In the genomic region with DNA sequence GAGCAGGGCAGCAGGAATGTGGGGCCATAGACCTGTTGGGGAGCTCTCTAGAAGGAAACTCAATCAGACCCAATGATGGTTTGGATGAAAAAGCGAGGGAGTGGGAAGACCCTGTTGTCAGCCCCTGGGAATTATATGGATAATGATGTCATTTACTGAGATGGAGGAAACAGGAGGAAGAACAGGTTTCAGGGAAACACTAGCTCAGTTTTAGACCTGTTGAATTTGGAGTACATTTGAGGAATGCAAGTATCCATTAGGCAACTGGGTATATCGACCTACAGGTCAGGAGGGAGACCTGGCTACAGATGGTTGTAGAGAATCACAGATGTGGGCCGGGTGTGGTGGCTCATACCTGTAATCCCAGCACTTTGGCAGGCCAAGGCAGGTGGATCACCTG, we compare ENCODE assay signal across 39 cellular contexts.
"Had no signal": no experiment of that assay in that cellular context is flagged by ENCODE, and none has a peak within 500 bp of the region (broad histone marks: within the 10 kb centered on the region; RNA-seq: fewer than 3 reads in every experiment).

No MANE protein-coding gene starts in this region.

- H3K9me3 Mint-ChIP-seq: activated B cell treated with CpG ODN at 0.5 μM for 24 hours; activated CD4-positive, alpha-beta memory T cell treated with anti-CD3 and anti-CD28 coated beads for 36 hours; activated CD4-positive, alpha-beta T cell treated with anti-CD3 and anti-CD28 coated beads, Interleukin-2, amount 10 ng/mL, durations not matched to agents 24 days and 14 days; activated CD8-positive, alpha-beta T cell treated with anti-CD3 and anti-CD28 coated beads for 36 hours; activated naive CD4-positive, alpha-beta T cell treated with anti-CD3 and anti-CD28 coated beads, Interleukin-2, amount 10 ng/mL, durations not matched to agents 7 days and 5 days; activated naive CD4-positive, alpha-beta T cell treated with anti-CD3 and anti-CD28 coated beads, Interleukin-2, amount 50 U/mL, for 24 hours; activated naive CD8-positive, alpha-beta T cell treated with anti-CD3 and anti-CD28 coated beads, Interleukin-2, amount 10 ng/mL, durations not matched to agents 7 days and 5 days; activated naive CD8-positive, alpha-beta T cell treated with anti-CD3 and anti-CD28 coated beads, Interleukin-2, amount 50 U/mL, for 24 hours; activated T-cell treated with anti-CD3 and anti-CD28 coated beads, Interleukin-2, amount 50 U/mL, for 4 hours; activated T-cell treated with anti-CD3 and anti-CD28 coated beads, Interleukin-2, amount 50 U/mL, for 72 hours; activated T-helper 1 cell treated with anti-CD3 and anti-CD28 coated beads, Interleukin-12 subunit alpha, Interleukin-12 subunit beta, Interleukin-2, Interleukin-4 antibody, amounts not matched to agents 30 ng/mL and 10 ng/mL and 1 ng/mL, durations not matched to agents 14 hours and 24 hours and 36 hours; activated T-helper 17 cell treated with anti-CD3 and anti-CD28 coated beads, Interleukin-2, amount 50 U/mL, for 72 hours; T-helper 1 cell treated with Interleukin-12 subunit alpha and Interleukin-12 subunit beta and Interleukin-4 antibody, amounts not matched to agents 30 μg/mL and 1 μg/mL, for 36 hours; T-helper 2 cell treated with Interferon-gamma antibody and Interleukin-4, amounts not matched to agents 5 μg/mL and 100 μg/mL, for 36 hours had no signal

- H3K27me3 Mint-ChIP-seq: brain had no signal

- H3K27me3 ChIP-seq: ascending aorta, cardiac muscle cell had no signal

- ATAC-seq: activated CD8-positive, alpha-beta T cell treated with anti-CD3 and anti-CD28 coated beads for 36 hours; activated naive CD8-positive, alpha-beta T cell treated with anti-CD3 and anti-CD28 coated beads, Interleukin-2, amount 50 U/mL, for 24 hours; activated T-cell treated with anti-CD3 and anti-CD28 coated beads, Interleukin-2, amount 50 U/mL, for 4 hours; activated T-cell treated with anti-CD3 and anti-CD28 coated beads, Interleukin-2, amount 50 U/mL, for 72 hours; activated T-helper 17 cell treated with anti-CD3 and anti-CD28 coated beads, Interleukin-2, amount 50 U/mL, for 72 hours had no signal

- H3K4me3 ChIP-seq: ascending aorta, cardiac muscle cell had no signal

- H3K4me3 Mint-ChIP-seq: activated B cell treated with CpG ODN at 0.5 μM for 24 hours; activated CD4-positive, alpha-beta memory T cell treated with anti-CD3 and anti-CD28 coated beads for 36 hours; activated CD4-positive, alpha-beta T cell treated with anti-CD3 and anti-CD28 coated beads, Interleukin-2, amount 10 ng/mL, durations not matched to agents 24 days and 14 days; activated CD8-positive, alpha-beta T cell treated with anti-CD3 and anti-CD28 coated beads for 36 hours; activated naive CD4-positive, alpha-beta T cell treated with anti-CD3 and anti-CD28 coated beads, Interleukin-2, amount 10 ng/mL, durations not matched to agents 7 days and 5 days; activated naive CD4-positive, alpha-beta T cell treated with anti-CD3 and anti-CD28 coated beads, Interleukin-2, amount 50 U/mL, for 24 hours; activated naive CD8-positive, alpha-beta T cell; activated naive CD8-positive, alpha-beta T cell treated with anti-CD3 and anti-CD28 coated beads, Interleukin-2, amount 10 ng/mL, durations not matched to agents 7 days and 5 days; activated naive CD8-positive, alpha-beta T cell treated with anti-CD3 and anti-CD28 coated beads, Interleukin-2, amount 50 U/mL, for 24 hours; activated T-cell treated with anti-CD3 and anti-CD28 coated beads, Interleukin-2, amount 50 U/mL, for 4 hours; activated T-cell treated with anti-CD3 and anti-CD28 coated beads, Interleukin-2, amount 50 U/mL, for 72 hours; activated T-helper 1 cell treated with anti-CD3 and anti-CD28 coated beads, Interleukin-12 subunit alpha, Interleukin-12 subunit beta, Interleukin-2, Interleukin-4 antibody, amounts not matched to agents 30 ng/mL and 10 ng/mL and 1 ng/mL, durations not matched to agents 14 hours and 24 hours and 36 hours; activated T-helper 17 cell treated with anti-CD3 and anti-CD28 coated beads, Interleukin-2, amount 50 U/mL, for 72 hours; brain; central memory CD8-positive, alpha-beta T cell; T-helper 1 cell treated with Interleukin-12 subunit alpha and Interleukin-12 subunit beta and Interleukin-4 antibody, amounts not matched to agents 30 μg/mL and 1 μg/mL, for 36 hours; T-helper 2 cell treated with Interferon-gamma antibody and Interleukin-4, amounts not matched to agents 5 μg/mL and 100 μg/mL, for 36 hours had no signal

- H3K9me3 ChIP-seq: ascending aorta had no signal

- DNase-seq: activated B cell treated with CpG ODN at 0.5 μM for 24 hours; activated CD4-positive, alpha-beta memory T cell treated with anti-CD3 and anti-CD28 coated beads for 36 hours; activated CD4-positive, alpha-beta T cell treated with anti-CD3 and anti-CD28 coated beads for 4 hours; activated CD4-positive, alpha-beta T cell treated with anti-CD3 and anti-CD28 coated beads, Interleukin-2, amount 10 ng/mL, durations not matched to agents 24 days and 14 days; activated CD4-positive, alpha-beta T cell treated with anti-CD3 and anti-CD28 coated beads, Interleukin-2, amount 50 U/mL, for 1 hour; activated CD4-positive, alpha-beta T cell treated with anti-CD3 and anti-CD28 coated beads, Interleukin-2, amount 50 U/mL, for 4 hours; activated CD4-positive, CD25-positive, alpha-beta regulatory T cell treated with anti-CD3 and anti-CD28 coated beads, Interleukin-2, amount 50 U/mL, for 72 hours; activated CD8-positive, alpha-beta memory T cell treated with anti-CD3 and anti-CD28 coated beads, Interleukin-2, amount 50 U/mL, for 4 hours; activated CD8-positive, alpha-beta T cell treated with anti-CD3 and anti-CD28 coated beads for 36 hours; activated effector memory CD4-positive, alpha-beta T cell treated with Interleukin-2 at 50 U/mL for 16 hours; activated gamma-delta T cell; activated naive CD4-positive, alpha-beta T cell treated with anti-CD3 and anti-CD28 coated beads, Interleukin-2, amount 10 ng/mL, durations not matched to agents 7 days and 5 days; activated naive CD4-positive, alpha-beta T cell treated with Interleukin-2 at 50 U/mL for 16 hours; activated naive CD8-positive, alpha-beta T cell treated with anti-CD3 and anti-CD28 coated beads, Interleukin-2, amount 10 ng/mL, durations not matched to agents 7 days and 5 days; activated naive CD8-positive, alpha-beta T cell treated with anti-CD3 and anti-CD28 coated beads, Interleukin-2, amount 50 U/mL, for 24 hours; activated T-cell treated with anti-CD3 and anti-CD28 coated beads for 4 hours; activated T-cell treated with anti-CD3 and anti-CD28 coated beads, Interleukin-2, amount 50 U/mL, for 1 hour; activated T-cell treated with anti-CD3 and anti-CD28 coated beads, Interleukin-2, amount 50 U/mL, for 4 hours; activated T-cell treated with anti-CD3 and anti-CD28 coated beads, Interleukin-2, amount 50 U/mL, for 72 hours; amygdala; anterior cingulate cortex; caudate nucleus; cerebellar nuclear complex; T-helper 1 cell; T-helper 2 cell; T-helper 9 cell had no signal

- FAIRE-seq: bronchial epithelial cell, TTC549 had no signal

- H3K27ac Mint-ChIP-seq: activated B cell treated with CpG ODN at 0.5 μM for 24 hours; activated CD4-positive, alpha-beta memory T cell treated with anti-CD3 and anti-CD28 coated beads for 36 hours; activated CD4-positive, alpha-beta T cell treated with anti-CD3 and anti-CD28 coated beads, Interleukin-2, amount 10 ng/mL, durations not matched to agents 24 days and 14 days; activated CD8-positive, alpha-beta T cell treated with anti-CD3 and anti-CD28 coated beads for 36 hours; activated naive CD4-positive, alpha-beta T cell treated with anti-CD3 and anti-CD28 coated beads, Interleukin-2, amount 10 ng/mL, durations not matched to agents 7 days and 5 days; activated naive CD4-positive, alpha-beta T cell treated with anti-CD3 and anti-CD28 coated beads, Interleukin-2, amount 50 U/mL, for 24 hours; activated naive CD8-positive, alpha-beta T cell; activated naive CD8-positive, alpha-beta T cell treated with anti-CD3 and anti-CD28 coated beads, Interleukin-2, amount 10 ng/mL, durations not matched to agents 7 days and 5 days; activated naive CD8-positive, alpha-beta T cell treated with anti-CD3 and anti-CD28 coated beads, Interleukin-2, amount 50 U/mL, for 24 hours; activated T-cell treated with anti-CD3 and anti-CD28 coated beads, Interleukin-2, amount 50 U/mL, for 72 hours; activated T-helper 1 cell treated with anti-CD3 and anti-CD28 coated beads, Interleukin-12 subunit alpha, Interleukin-12 subunit beta, Interleukin-2, Interleukin-4 antibody, amounts not matched to agents 30 ng/mL and 10 ng/mL and 1 ng/mL, durations not matched to agents 14 hours and 24 hours and 36 hours; activated T-helper 17 cell treated with anti-CD3 and anti-CD28 coated beads, Interleukin-2, amount 50 U/mL, for 72 hours; brain; T-helper 1 cell treated with Interleukin-12 subunit alpha and Interleukin-12 subunit beta and Interleukin-4 antibody, amounts not matched to agents 30 μg/mL and 1 μg/mL, for 36 hours; T-helper 2 cell treated with Interferon-gamma antibody and Interleukin-4, amounts not matched to agents 5 μg/mL and 100 μg/mL, for 36 hours had no signal

- H3K36me3 Mint-ChIP-seq: activated CD4-positive, alpha-beta memory T cell treated with anti-CD3 and anti-CD28 coated beads for 36 hours; activated naive CD4-positive, alpha-beta T cell treated with anti-CD3 and anti-CD28 coated beads, Interleukin-2, amount 10 ng/mL, durations not matched to agents 7 days and 5 days; activated naive CD8-positive, alpha-beta T cell; activated naive CD8-positive, alpha-beta T cell treated with anti-CD3 and anti-CD28 coated beads, Interleukin-2, amount 10 ng/mL, durations not matched to agents 7 days and 5 days; brain had no signal

- H3K27ac ChIP-seq: ascending aorta, cardiac muscle cell, VCaP had no signal

- H3K36me3 ChIP-seq: ascending aorta, cardiac muscle cell had no signal

- H3K4me1 Mint-ChIP-seq: activated B cell treated with CpG ODN at 0.5 μM for 24 hours; activated CD4-positive, alpha-beta T cell treated with anti-CD3 and anti-CD28 coated beads, Interleukin-2, amount 10 ng/mL, durations not matched to agents 24 days and 14 days; activated naive CD4-positive, alpha-beta T cell treated with anti-CD3 and anti-CD28 coated beads, Interleukin-2, amount 10 ng/mL, durations not matched to agents 7 days and 5 days; activated naive CD4-positive, alpha-beta T cell treated with anti-CD3 and anti-CD28 coated beads, Interleukin-2, amount 50 U/mL, for 24 hours; activated naive CD8-positive, alpha-beta T cell treated with anti-CD3 and anti-CD28 coated beads, Interleukin-2, amount 10 ng/mL, durations not matched to agents 7 days and 5 days; activated naive CD8-positive, alpha-beta T cell treated with anti-CD3 and anti-CD28 coated beads, Interleukin-2, amount 50 U/mL, for 24 hours; activated T-helper 17 cell treated with anti-CD3 and anti-CD28 coated beads, Interleukin-2, amount 50 U/mL, for 72 hours; central memory CD8-positive, alpha-beta T cell had no signal
